9 cellular contexts compared by ENCODE assay signal in genomic region chr11:130403301-130403804, GRCh38. TPM values are rescaled to one million over a fixed set of nuclear protein-coding genes. Genes with fewer than 3 reads are reported as not detected.
A peak's percentile ranks its signal among the peaks of the same experiment; 100 is the strongest.
DNase-seq lines count a peak whose midpoint lies in the region; ATAC-seq and TF ChIP-seq lines count a peak whose summit lies in the region.
"Had no signal": no experiment of that assay in that cellular context is flagged by ENCODE, and none has a peak within 500 bp of the region (broad histone marks: within the 10 kb centered on the region; RNA-seq: fewer than 3 reads in every experiment).

No MANE protein-coding gene starts in this region.

- H3K27ac Mint-ChIP-seq in HFFc6: peak overlapping the region; percentile 85
- H3K27ac Mint-ChIP-seq in MCF 10A (ENCODE audit: low read depth, unreplicated experiment): peak overlapping the region; percentile 32
- no peak overlapping the region for H3K27ac Mint-ChIP-seq in T-cell

- H3K4me1 Mint-ChIP-seq in HFFc6 (ENCODE audit: low read depth) (peaks cover 54% of the 10 kb centered on the region), MCF 10A (ENCODE audit: insufficient read depth, unreplicated experiment) (peaks cover 25% of the 10 kb centered on the region), T-cell (peaks cover 12 to 15% (median 12%) of the 10 kb centered on the region in 3 donors)

- TF ChIP-seq CTCF in HFFc6 (IDR thresholded peaks at IDR 0.05) (no peak), MCF 10A (IDR thresholded peaks at IDR 0.05; ENCODE audit: unreplicated experiment) (no peak)

- intact Hi-C loops in MCF 10A (cut with micrococcal nuclease): no loop called here

- H3K9me3 Mint-ChIP-seq in HFFc6 (no peaks in the 10 kb centered on the region), MCF 10A (ENCODE audit: unreplicated experiment) (no peaks in the 10 kb centered on the region), T-cell (no peaks in the 10 kb centered on the region)

- POLR2A ChIA-PET in MCF 10A (lab: Yijun Ruan, JAX) (interaction anchor here (1.3 kb wide), 1 partner anchor 14 kb away, joined by 5 read pairs; no protein-coding TSS in a partner anchor), T-cell (lab: Charles Lee) (no interaction called here)

- H3K27ac ChIP-seq in skin epidermis: peak overlapping the region in 16 of 21 experiments; percentile 11 to 75 (median 47)
- H3K27ac ChIP-seq: KMS-11 had no signal

- peak; percentile 83 for DNase-seq in HFFc6
- DNase-seq in MCF 10A (ENCODE audit: unreplicated experiment): peak; percentile 64
- DNase-seq in iPS-NIHi11 (ENCODE audit: low spot score): peak; percentile 63
- DNase-seq in NCI-H82 (lab: John Stamatoyannopoulos, UW): no peak
- no peak for DNase-seq in T-cell
- no peak for DNase-seq in SW 1271 (lab: John Stamatoyannopoulos, UW)
- no peak for DNase-seq in stimulated activated naive CD4-positive, alpha-beta T cell treated with Interleukin-2 at 50 U/mL for 16 hours (lab: John Stamatoyannopoulos, UW)

- peak overlapping the region; percentile 78 for H3K4me3 Mint-ChIP-seq in HFFc6
- no peak overlapping the region for H3K4me3 Mint-ChIP-seq in MCF 10A (ENCODE audit: unreplicated experiment)
- no peak overlapping the region for H3K4me3 Mint-ChIP-seq in T-cell

- BruUV-seq in MCF 10A (replicated peaks; lab: Mats Ljungman, UMichigan): no TSS peak

- H3K27me3 Mint-ChIP-seq in HFFc6 (ENCODE audit: insufficient read depth) (peaks cover 12% of the 10 kb centered on the region), MCF 10A (ENCODE audit: insufficient read depth, unreplicated experiment) (peaks cover 25% of the 10 kb centered on the region), T-cell (peaks cover 12 to 31% of the 10 kb centered on the region in 2 donors)

- CTCF ChIA-PET in MCF 10A (lab: Yijun Ruan, JAX): interaction anchor here (0.7 to 0.9 kb wide), 5 partner anchors 29 to 242 kb away, joined by 3 read pairs; no protein-coding TSS in a partner anchor
- CTCF ChIA-PET in T-cell (lab: Charles Lee): no interaction called here

- ATAC-seq in T-cell (replicated peaks in 1 of 4): no peak

- H3K36me3 Mint-ChIP-seq in HFFc6 (ENCODE audit: low read depth) (no peaks in the 10 kb centered on the region), MCF 10A (ENCODE audit: insufficient read depth, unreplicated experiment) (no peaks in the 10 kb centered on the region), T-cell (no peaks in the 10 kb centered on the region)

- H3K4me3 ChIP-seq in skin epidermis: no peak overlapping the region

RNA-seq across cellular contexts. Expression of gene ADAMTS8, which starts 25.1 kb away (rescaled TPM):
- total RNA-seq in HFFc6 (2021; fragmentation: NEBNext Ultra II Directional; extraction: Animal tissue kit (Norgen Biotek cat#: 25700)): not detected
- total RNA-seq in MCF 10A (2022): not detected in 2 replicates
- total RNA-seq in T-cell: under 1 TPM in 3 of 5 donors, not detected in 2; 0.06 to 0.12 (median 0.07) TPM

RNA-seq across cellular contexts. Expression of gene ADAMTS15, which starts 45.1 kb away (rescaled TPM):
- 1 to 10 TPM in 2 of 6 experiments, under 1 TPM in 4; 0.21 to 1.1 (median 0.94) TPM for total RNA-seq in HFFc6 (2021; fragmentation: NEBNext Ultra II Directional; extraction: Animal tissue kit (Norgen Biotek cat#: 25700))
- total RNA-seq in MCF 10A (2022) (0.54 and 0.70 TPM in 2 replicates), T-cell (under 1 TPM in 3 of 5 donors, not detected in 2; 0.03 to 0.07 (median 0.06) TPM)

Comparison
In these comparisons a context has a peak if more than half of its experiments do, and no peak if none do; other contexts are left out.
1. DNase-seq: peak in HFFc6 (single experiment), MCF 10A (single experiment) and iPS-NIHi11 (single experiment); none in NCI-H82 (single experiment), T-cell (0 of 34), SW 1271 (0 of 2) and stimulated activated naive CD4-positive, alpha-beta T cell treated with Interleukin-2 at 50 U/mL for 16 hours (single experiment).
2. H3K27ac Mint-ChIP-seq: peak in HFFc6 (single experiment) and MCF 10A (single experiment); none in T-cell (0 of 2).